Comparison of ENCODE assay signal across 1 cellular context in the genomic region with DNA sequence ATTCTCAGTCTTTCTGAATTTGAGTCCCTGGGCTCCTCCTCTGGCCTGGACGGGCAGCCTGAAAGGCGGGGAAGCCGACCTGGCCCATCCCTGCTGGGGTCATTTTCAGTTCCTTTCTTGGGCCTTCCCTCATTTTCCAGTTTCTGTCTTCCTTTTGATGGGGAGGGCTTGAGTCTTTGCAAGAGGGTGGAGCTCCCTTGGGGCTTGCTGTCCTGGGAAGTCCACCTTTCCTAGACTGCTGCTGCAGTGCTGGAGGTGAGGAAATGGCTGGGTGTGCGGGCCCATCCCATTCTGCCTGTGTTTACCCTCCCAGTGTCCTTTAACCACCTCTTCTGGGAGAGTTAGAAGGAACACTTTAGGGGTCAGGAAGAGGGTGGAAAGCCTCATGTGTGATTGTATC.
TF ChIP-seq lines count a peak whose summit lies in the region.

No MANE protein-coding gene starts in this region.

TF ChIP-seq in HepG2, 621 proteins besides CTCF, POLR2A, EP300 and RAD21 (continues in another document):
- TF ChIP-seq BCL6 (CRISPR knock-in tag; IDR thresholded peaks at IDR 0.05) (peak; percentile 63), AGO2 (optimal IDR thresholded peaks at IDR 0.05; ENCODE audit: low read depth, low read length) (no peak), ZNF564 (CRISPR knock-in tag; IDR thresholded peaks at IDR 0.05) (no peak), HOXD1 (CRISPR knock-in tag; IDR thresholded peaks at IDR 0.05) (no peak), ZNF275 (CRISPR knock-in tag; IDR thresholded peaks at IDR 0.05; ENCODE audit: borderline replicate concordance) (no peak), POGZ (CRISPR knock-in tag; IDR thresholded peaks at IDR 0.05) (no peak), NFYB (CRISPR knock-in tag; IDR thresholded peaks at IDR 0.05) (no peak), MED8 (CRISPR knock-in tag; IDR thresholded peaks at IDR 0.05; ENCODE audit: insufficient replicate concordance) (no peak), ZNF451 (CRISPR knock-in tag; IDR thresholded peaks at IDR 0.05) (no peak), SAP130 (CRISPR knock-in tag; IDR thresholded peaks at IDR 0.05; ENCODE audit: low read depth) (peak; percentile 39), RBM22 (optimal IDR thresholded peaks at IDR 0.05; ENCODE audit: low read length) (no peak), ZSCAN25 (CRISPR knock-in tag; IDR thresholded peaks at IDR 0.05) (no peak), KLF12 (CRISPR knock-in tag; IDR thresholded peaks at IDR 0.05; ENCODE audit: borderline replicate concordance) (no peak), SOX6 (IDR thresholded peaks at IDR 0.05) (no peak), SOX6 (CRISPR knock-in tag; IDR thresholded peaks at IDR 0.05) (0 out of 2 replicates have a peak, but pooled peaks have one; percentile 25), ZBTB7B (CRISPR knock-in tag; IDR thresholded peaks at IDR 0.05) (no peak), ZNF777 (CRISPR knock-in tag; IDR thresholded peaks at IDR 0.05) (no peak), EZH2 (conservative IDR thresholded peaks at IDR 0.05; ENCODE audit: low read depth, low read length) (no peak), KLF11 (CRISPR knock-in tag; IDR thresholded peaks at IDR 0.05) (no peak), MIER3 (CRISPR knock-in tag; IDR thresholded peaks at IDR 0.05; ENCODE audit: borderline replicate concordance) (no peak), TAF1 (CRISPR knock-in tag; IDR thresholded peaks at IDR 0.05) (0 out of 2 replicates have a peak, but pooled peaks have one; percentile 7), FOXA1 (IDR thresholded peaks at IDR 0.05) (no peak), FOXA1 (CRISPR knock-in tag; IDR thresholded peaks at IDR 0.05) (peak; percentile 59), FOXO1 (CRISPR knock-in tag; IDR thresholded peaks at IDR 0.05) (peak; percentile 9; the same call in 1 of the 2 replicates), RCOR2 (CRISPR knock-in tag; IDR thresholded peaks at IDR 0.05) (no peak), MNT (IDR thresholded peaks at IDR 0.05) (no peak), ELK4 (CRISPR knock-in tag; IDR thresholded peaks at IDR 0.05; ENCODE audit: borderline replicate concordance) (no peak), FOXA3 (CRISPR knock-in tag; IDR thresholded peaks at IDR 0.05) (peak; percentile 46), KDM2A (CRISPR knock-in tag; IDR thresholded peaks at IDR 0.05; ENCODE audit: borderline replicate concordance, low read depth) (no peak), RARG (CRISPR knock-in tag; IDR thresholded peaks at IDR 0.05; ENCODE audit: low read depth) (no peak), MZF1 (CRISPR knock-in tag; IDR thresholded peaks at IDR 0.05; ENCODE audit: borderline replicate concordance) (no peak), GATAD2A (CRISPR knock-in tag; IDR thresholded peaks at IDR 0.05) (0 out of 2 replicates have a peak, but pooled peaks have one; percentile 6), ZNF556 (CRISPR knock-in tag; IDR thresholded peaks at IDR 0.05; ENCODE audit: borderline replicate concordance) (peak; percentile 98), NFE2 (CRISPR knock-in tag; IDR thresholded peaks at IDR 0.05) (no peak), ZNF337 (CRISPR knock-in tag; IDR thresholded peaks at IDR 0.05; ENCODE audit: borderline replicate concordance, low read depth) (0 out of 2 replicates have a peak, but pooled peaks have one; percentile 24), KDM5B (CRISPR knock-in tag; IDR thresholded peaks at IDR 0.05; ENCODE audit: borderline replicate concordance) (no peak), ZNF44 (CRISPR knock-in tag; IDR thresholded peaks at IDR 0.05) (no peak), SP5 (CRISPR knock-in tag; IDR thresholded peaks at IDR 0.05; ENCODE audit: borderline replicate concordance, low read depth) (peak; percentile 24; the same call in 1 of the 2 replicates), RARA (CRISPR knock-in tag; IDR thresholded peaks at IDR 0.05) (peak; percentile 49), ZBTB1 (CRISPR knock-in tag; IDR thresholded peaks at IDR 0.05; ENCODE audit: borderline replicate concordance) (no peak), ZFX (CRISPR knock-in tag; IDR thresholded peaks at IDR 0.05; ENCODE audit: low read depth) (peak; percentile 25; the same call in 1 of the 2 replicates), FOXK2 (IDR thresholded peaks at IDR 0.05) (no peak), SP2 (CRISPR knock-in tag; IDR thresholded peaks at IDR 0.05) (no peak), ETV5 (CRISPR knock-in tag; IDR thresholded peaks at IDR 0.05; ENCODE audit: borderline replicate concordance) (no peak), ELF3 (CRISPR knock-in tag; IDR thresholded peaks at IDR 0.05) (peak; percentile 36; the same call in 1 of the 2 replicates), PCBP1 (IDR thresholded peaks at IDR 0.05; ENCODE audit: borderline replicate concordance, low read depth, low read length) (no peak), RFXAP (CRISPR knock-in tag; IDR thresholded peaks at IDR 0.05; ENCODE audit: borderline replicate concordance) (no peak)
- TF ChIP-seq, protein P1, sequence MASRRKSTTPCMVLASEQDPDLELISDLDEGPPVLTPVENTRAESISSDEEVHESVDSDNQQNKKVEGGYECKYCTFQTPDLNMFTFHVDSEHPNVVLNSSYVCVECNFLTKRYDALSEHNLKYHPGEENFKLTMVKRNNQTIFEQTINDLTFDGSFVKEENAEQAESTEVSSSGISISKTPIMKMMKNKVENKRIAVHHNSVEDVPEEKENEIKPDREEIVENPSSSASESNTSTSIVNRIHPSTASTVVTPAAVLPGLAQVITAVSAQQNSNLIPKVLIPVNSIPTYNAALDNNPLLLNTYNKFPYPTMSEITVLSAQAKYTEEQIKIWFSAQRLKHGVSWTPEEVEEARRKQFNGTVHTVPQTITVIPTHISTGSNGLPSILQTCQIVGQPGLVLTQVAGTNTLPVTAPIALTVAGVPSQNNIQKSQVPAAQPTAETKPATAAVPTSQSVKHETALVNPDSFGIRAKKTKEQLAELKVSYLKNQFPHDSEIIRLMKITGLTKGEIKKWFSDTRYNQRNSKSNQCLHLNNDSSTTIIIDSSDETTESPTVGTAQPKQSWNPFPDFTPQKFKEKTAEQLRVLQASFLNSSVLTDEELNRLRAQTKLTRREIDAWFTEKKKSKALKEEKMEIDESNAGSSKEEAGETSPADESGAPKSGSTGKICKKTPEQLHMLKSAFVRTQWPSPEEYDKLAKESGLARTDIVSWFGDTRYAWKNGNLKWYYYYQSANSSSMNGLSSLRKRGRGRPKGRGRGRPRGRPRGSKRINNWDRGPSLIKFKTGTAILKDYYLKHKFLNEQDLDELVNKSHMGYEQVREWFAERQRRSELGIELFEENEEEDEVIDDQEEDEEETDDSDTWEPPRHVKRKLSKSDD (CRISPR knock-in tag; IDR thresholded peaks at IDR 0.05; ENCODE audit: low read depth): no peak
- TF ChIP-seq, protein P2, sequence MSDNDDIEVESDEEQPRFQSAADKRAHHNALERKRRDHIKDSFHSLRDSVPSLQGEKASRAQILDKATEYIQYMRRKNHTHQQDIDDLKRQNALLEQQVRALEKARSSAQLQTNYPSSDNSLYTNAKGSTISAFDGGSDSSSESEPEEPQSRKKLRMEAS (IDR thresholded peaks at IDR 0.05): peak; percentile 10; the same call in 1 of the 2 replicates
- TF ChIP-seq, protein P3, sequence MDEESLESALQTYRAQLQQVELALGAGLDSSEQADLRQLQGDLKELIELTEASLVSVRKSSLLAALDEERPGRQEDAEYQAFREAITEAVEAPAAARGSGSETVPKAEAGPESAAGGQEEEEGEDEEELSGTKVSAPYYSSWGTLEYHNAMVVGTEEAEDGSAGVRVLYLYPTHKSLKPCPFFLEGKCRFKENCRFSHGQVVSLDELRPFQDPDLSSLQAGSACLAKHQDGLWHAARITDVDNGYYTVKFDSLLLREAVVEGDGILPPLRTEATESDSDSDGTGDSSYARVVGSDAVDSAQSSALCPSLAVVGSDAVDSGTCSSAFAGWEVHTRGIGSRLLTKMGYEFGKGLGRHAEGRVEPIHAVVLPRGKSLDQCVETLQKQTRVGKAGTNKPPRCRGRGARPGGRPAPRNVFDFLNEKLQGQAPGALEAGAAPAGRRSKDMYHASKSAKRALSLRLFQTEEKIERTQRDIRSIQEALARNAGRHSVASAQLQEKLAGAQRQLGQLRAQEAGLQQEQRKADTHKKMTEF (CRISPR knock-in tag; IDR thresholded peaks at IDR 0.05): 0 out of 2 replicates have a peak, but pooled peaks have one; percentile 9
- TF ChIP-seq, protein P4, sequence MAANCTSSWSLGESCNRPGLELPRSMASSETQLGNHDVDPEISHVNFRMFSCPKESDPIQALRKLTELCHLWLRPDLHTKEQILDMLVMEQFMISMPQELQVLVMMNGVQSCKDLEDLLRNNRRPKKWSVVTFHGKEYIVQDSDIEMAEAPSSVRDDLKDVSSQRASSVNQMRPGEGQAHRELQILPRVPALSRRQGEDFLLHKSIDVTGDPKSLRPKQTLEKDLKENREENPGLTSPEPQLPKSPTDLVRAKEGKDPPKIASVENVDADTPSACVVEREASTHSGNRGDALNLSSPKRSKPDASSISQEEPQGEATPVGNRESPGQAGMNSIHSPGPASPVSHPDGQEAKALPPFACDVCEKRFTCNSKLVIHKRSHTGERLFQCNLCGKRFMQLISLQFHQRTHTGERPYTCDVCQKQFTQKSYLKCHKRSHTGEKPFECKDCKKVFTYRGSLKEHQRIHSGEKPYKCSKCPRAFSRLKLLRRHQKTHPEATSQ (CRISPR knock-in tag; IDR thresholded peaks at IDR 0.05; ENCODE audit: borderline replicate concordance): no peak
- TF ChIP-seq, protein P5, sequence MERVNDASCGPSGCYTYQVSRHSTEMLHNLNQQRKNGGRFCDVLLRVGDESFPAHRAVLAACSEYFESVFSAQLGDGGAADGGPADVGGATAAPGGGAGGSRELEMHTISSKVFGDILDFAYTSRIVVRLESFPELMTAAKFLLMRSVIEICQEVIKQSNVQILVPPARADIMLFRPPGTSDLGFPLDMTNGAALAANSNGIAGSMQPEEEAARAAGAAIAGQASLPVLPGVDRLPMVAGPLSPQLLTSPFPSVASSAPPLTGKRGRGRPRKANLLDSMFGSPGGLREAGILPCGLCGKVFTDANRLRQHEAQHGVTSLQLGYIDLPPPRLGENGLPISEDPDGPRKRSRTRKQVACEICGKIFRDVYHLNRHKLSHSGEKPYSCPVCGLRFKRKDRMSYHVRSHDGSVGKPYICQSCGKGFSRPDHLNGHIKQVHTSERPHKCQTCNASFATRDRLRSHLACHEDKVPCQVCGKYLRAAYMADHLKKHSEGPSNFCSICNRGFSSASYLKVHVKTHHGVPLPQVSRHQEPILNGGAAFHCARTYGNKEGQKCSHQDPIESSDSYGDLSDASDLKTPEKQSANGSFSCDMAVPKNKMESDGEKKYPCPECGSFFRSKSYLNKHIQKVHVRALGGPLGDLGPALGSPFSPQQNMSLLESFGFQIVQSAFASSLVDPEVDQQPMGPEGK (CRISPR knock-in tag; IDR thresholded peaks at IDR 0.05): 0 out of 2 replicates have a peak, but pooled peaks have one; percentile 21
- TF ChIP-seq, protein P6, sequence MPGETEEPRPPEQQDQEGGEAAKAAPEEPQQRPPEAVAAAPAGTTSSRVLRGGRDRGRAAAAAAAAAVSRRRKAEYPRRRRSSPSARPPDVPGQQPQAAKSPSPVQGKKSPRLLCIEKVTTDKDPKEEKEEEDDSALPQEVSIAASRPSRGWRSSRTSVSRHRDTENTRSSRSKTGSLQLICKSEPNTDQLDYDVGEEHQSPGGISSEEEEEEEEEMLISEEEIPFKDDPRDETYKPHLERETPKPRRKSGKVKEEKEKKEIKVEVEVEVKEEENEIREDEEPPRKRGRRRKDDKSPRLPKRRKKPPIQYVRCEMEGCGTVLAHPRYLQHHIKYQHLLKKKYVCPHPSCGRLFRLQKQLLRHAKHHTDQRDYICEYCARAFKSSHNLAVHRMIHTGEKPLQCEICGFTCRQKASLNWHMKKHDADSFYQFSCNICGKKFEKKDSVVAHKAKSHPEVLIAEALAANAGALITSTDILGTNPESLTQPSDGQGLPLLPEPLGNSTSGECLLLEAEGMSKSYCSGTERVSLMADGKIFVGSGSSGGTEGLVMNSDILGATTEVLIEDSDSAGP (CRISPR knock-in tag; IDR thresholded peaks at IDR 0.05; ENCODE audit: borderline replicate concordance): 0 out of 2 replicates have a peak, but pooled peaks have one; percentile 3
- TF ChIP-seq, protein P7, sequence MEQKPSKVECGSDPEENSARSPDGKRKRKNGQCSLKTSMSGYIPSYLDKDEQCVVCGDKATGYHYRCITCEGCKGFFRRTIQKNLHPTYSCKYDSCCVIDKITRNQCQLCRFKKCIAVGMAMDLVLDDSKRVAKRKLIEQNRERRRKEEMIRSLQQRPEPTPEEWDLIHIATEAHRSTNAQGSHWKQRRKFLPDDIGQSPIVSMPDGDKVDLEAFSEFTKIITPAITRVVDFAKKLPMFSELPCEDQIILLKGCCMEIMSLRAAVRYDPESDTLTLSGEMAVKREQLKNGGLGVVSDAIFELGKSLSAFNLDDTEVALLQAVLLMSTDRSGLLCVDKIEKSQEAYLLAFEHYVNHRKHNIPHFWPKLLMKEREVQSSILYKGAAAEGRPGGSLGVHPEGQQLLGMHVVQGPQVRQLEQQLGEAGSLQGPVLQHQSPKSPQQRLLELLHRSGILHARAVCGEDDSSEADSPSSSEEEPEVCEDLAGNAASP (CRISPR knock-in tag; IDR thresholded peaks at IDR 0.05; ENCODE audit: borderline replicate concordance): peak; percentile 41; the same call in 1 of the 2 replicates
